Comparison of ENCODE assay signal across 1 cellular context in the genomic region with DNA sequence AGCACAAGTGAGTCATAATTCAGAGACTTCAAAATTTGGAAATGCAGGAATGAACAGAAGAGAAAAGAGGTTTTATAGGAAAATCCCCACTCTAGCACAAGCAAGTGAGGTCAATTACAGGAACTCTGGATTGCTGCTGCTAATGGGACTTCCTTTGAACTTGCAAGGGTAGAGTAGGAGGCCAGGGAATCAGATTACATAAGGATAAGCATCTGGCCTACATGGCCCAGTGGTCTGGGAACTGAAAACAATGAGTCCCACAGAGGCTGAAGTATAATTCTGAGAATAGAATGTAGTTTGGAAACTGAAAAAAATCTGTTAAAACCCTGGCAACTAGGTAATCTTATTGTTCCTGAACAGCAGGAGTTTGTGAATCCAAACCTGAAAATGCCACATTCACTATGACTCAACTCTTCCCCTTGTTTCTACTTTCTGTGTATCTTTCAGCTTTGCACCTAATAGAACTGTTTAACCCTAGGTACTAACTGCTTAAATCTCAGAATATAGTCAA.
TF ChIP-seq lines count a peak whose summit lies in the region.

No MANE protein-coding gene starts in this region.

TF ChIP-seq in HCT116, 20 proteins besides CTCF, POLR2A, EP300 and RAD21 (continued from another document):
- TF ChIP-seq, protein P1, sequence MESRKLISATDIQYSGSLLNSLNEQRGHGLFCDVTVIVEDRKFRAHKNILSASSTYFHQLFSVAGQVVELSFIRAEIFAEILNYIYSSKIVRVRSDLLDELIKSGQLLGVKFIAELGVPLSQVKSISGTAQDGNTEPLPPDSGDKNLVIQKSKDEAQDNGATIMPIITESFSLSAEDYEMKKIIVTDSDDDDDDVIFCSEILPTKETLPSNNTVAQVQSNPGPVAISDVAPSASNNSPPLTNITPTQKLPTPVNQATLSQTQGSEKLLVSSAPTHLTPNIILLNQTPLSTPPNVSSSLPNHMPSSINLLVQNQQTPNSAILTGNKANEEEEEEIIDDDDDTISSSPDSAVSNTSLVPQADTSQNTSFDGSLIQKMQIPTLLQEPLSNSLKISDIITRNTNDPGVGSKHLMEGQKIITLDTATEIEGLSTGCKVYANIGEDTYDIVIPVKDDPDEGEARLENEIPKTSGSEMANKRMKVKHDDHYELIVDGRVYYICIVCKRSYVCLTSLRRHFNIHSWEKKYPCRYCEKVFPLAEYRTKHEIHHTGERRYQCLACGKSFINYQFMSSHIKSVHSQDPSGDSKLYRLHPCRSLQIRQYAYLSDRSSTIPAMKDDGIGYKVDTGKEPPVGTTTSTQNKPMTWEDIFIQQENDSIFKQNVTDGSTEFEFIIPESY (IDR thresholded peaks at IDR 0.05; ENCODE audit: extremely low read depth, insufficient replicate concordance, low read length) = no peak
- TF ChIP-seq, protein P2, sequence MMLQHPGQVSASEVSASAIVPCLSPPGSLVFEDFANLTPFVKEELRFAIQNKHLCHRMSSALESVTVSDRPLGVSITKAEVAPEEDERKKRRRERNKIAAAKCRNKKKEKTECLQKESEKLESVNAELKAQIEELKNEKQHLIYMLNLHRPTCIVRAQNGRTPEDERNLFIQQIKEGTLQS (IDR thresholded peaks at IDR 0.05) = no peak
- no peak for TF ChIP-seq SIN3A (IDR thresholded peaks at IDR 0.05; ENCODE audit: low read depth)
- TF ChIP-seq JUND (IDR thresholded peaks at IDR 0.05) = no peak
- no peak for TF ChIP-seq POLR2AphosphoS5 (IDR thresholded peaks at IDR 0.05; ENCODE audit: low read depth, low read length)
- TF ChIP-seq ZNF274 (IDR thresholded peaks at IDR 0.05; ENCODE audit: low read depth, low read length) = no peak
- TF ChIP-seq FOSL1 (IDR thresholded peaks at IDR 0.05; ENCODE audit: low read depth) = no peak
- TF ChIP-seq ZFX (IDR thresholded peaks at IDR 0.05) = no peak
- no peak for TF ChIP-seq CEBPB (IDR thresholded peaks at IDR 0.05; ENCODE audit: low read depth)
- TF ChIP-seq, protein P3, sequence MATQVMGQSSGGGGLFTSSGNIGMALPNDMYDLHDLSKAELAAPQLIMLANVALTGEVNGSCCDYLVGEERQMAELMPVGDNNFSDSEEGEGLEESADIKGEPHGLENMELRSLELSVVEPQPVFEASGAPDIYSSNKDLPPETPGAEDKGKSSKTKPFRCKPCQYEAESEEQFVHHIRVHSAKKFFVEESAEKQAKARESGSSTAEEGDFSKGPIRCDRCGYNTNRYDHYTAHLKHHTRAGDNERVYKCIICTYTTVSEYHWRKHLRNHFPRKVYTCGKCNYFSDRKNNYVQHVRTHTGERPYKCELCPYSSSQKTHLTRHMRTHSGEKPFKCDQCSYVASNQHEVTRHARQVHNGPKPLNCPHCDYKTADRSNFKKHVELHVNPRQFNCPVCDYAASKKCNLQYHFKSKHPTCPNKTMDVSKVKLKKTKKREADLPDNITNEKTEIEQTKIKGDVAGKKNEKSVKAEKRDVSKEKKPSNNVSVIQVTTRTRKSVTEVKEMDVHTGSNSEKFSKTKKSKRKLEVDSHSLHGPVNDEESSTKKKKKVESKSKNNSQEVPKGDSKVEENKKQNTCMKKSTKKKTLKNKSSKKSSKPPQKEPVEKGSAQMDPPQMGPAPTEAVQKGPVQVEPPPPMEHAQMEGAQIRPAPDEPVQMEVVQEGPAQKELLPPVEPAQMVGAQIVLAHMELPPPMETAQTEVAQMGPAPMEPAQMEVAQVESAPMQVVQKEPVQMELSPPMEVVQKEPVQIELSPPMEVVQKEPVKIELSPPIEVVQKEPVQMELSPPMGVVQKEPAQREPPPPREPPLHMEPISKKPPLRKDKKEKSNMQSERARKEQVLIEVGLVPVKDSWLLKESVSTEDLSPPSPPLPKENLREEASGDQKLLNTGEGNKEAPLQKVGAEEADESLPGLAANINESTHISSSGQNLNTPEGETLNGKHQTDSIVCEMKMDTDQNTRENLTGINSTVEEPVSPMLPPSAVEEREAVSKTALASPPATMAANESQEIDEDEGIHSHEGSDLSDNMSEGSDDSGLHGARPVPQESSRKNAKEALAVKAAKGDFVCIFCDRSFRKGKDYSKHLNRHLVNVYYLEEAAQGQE (IDR thresholded peaks at IDR 0.05; ENCODE audit: low read depth) = no peak
- TF ChIP-seq CBX3 (IDR thresholded peaks at IDR 0.05; ENCODE audit: low read depth) = no peak
- TF ChIP-seq SRF (IDR thresholded peaks at IDR 0.05; ENCODE audit: low read depth) = no peak
TF ChIP-seq in HCT116: peak in this region for 0.
